Comparison of ENCODE assay signal across 1 cellular context in genomic region chr2:217904614-217904965, GRCh38.
TF ChIP-seq lines count a peak whose summit lies in the region.

No MANE protein-coding gene starts in this region.

TF ChIP-seq in HepG2, 621 proteins besides CTCF, POLR2A, EP300 and RAD21 (continued from another document and continues in another):
- TF ChIP-seq KDM3A (CRISPR knock-in tag; IDR thresholded peaks at IDR 0.05; ENCODE audit: low read depth) = no peak
- TF ChIP-seq ZNF891 (CRISPR knock-in tag; IDR thresholded peaks at IDR 0.05) = peak; percentile 19; the same call in 1 of the 2 replicates
- no peak for TF ChIP-seq CEBPB (IDR thresholded peaks at IDR 0.05; ENCODE audit: borderline replicate concordance, low read depth, low read length)
- TF ChIP-seq ZNF501 (CRISPR knock-in tag; IDR thresholded peaks at IDR 0.05) = peak; percentile 57; the same call in 1 of the 2 replicates
- TF ChIP-seq ZNF441 (CRISPR knock-in tag; IDR thresholded peaks at IDR 0.05; ENCODE audit: borderline replicate concordance) = 0 out of 2 replicates have a peak, but pooled peaks have one; percentile 4
- no peak for TF ChIP-seq HNRNPUL1 (IDR thresholded peaks at IDR 0.05; ENCODE audit: low read depth, low read length)
- TF ChIP-seq, protein P1, sequence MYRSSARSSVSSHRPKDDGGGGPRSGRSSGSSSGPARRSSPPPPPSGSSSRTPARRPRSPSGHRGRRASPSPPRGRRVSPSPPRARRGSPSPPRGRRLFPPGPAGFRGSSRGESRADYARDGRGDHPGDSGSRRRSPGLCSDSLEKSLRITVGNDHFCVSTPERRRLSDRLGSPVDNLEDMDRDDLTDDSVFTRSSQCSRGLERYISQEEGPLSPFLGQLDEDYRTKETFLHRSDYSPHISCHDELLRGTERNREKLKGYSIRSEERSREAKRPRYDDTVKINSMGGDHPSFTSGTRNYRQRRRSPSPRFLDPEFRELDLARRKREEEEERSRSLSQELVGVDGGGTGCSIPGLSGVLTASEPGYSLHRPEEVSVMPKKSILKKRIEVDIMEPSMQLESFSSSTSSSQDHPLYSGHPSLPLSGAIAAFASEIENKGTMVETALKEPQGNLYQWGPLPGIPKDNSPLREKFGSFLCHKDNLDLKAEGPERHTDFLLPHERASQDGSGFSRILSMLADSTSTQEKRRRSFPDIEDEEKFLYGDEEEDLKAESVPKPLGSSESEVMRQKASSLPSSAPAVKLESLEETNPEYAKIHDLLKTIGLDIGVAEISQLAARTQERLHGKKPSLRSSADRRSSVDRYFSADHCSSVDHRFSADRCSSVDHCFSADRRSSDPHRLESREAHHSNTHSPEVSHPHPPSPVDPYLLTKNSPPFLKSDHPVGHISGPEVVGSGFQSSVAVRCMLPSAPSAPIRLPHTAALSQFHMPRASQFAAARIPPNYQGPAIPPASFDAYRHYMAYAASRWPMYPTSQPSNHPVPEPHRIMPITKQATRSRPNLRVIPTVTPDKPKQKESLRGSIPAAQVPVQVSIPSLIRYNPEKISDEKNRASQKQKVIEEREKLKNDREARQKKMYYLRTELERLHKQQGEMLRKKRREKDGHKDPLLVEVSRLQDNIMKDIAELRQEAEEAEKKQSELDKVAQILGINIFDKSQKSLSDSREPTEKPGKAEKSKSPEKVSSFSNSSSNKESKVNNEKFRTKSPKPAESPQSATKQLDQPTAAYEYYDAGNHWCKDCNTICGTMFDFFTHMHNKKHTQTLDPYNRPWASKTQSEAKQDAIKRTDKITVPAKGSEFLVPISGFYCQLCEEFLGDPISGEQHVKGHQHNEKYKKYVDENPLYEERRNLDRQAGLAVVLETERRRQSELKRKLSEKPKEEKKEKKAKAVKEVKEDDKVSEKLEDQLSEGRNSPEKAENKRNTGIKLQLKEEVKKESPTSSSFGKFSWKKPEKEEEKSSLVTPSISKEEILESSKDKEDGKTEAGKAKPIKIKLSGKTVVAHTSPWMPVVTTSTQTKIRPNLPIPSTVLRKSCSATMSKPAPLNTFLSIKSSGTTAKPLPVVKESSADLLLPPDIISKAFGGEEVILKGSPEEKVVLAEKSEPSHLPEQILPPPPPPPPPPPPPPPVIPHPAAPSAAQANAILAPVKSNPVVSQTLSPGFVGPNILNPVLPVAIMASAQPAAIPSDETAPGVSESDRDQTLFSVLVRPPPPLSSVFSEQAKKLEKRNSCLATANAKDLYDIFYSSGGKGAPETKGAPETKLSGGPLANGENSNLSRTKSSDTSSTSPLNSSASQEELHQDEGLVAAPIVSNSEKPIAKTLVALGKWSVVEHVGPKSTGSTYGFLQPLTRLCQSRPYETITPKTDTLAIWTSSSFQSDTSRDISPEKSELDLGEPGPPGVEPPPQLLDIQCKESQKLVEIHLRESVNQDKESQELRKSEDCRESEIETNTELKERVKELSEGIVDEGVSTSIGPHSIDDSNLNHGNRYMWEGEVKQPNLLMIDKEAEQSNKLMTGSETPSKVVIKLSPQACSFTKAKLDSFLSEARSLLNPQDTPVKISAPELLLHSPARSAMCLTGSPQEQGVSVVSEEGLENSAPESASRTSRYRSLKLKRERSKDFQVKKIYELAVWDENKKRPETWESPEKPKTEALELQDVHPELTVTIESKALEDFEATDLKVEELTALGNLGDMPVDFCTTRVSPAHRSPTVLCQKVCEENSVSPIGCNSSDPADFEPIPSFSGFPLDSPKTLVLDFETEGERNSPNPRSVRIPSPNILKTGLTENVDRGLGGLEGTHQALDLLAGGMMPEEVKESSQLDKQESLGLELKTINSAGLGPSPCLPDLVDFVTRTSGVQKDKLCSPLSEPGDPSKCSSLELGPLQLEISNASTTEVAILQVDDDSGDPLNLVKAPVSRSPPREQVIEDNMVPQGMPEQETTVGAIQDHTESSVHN (CRISPR knock-in tag; IDR thresholded peaks at IDR 0.05) = no peak
- TF ChIP-seq ZNF432 (CRISPR knock-in tag; IDR thresholded peaks at IDR 0.05; ENCODE audit: borderline replicate concordance) = no peak
- TF ChIP-seq HHEX (CRISPR knock-in tag; IDR thresholded peaks at IDR 0.05) = no peak
- no peak for TF ChIP-seq ZNF766 (CRISPR knock-in tag; IDR thresholded peaks at IDR 0.05; ENCODE audit: borderline replicate concordance)
- 0 out of 2 replicates have a peak, but pooled peaks have one; percentile 26 for TF ChIP-seq ZNF546 (CRISPR knock-in tag; conservative IDR thresholded peaks at IDR 0.05)
- TF ChIP-seq ZNF792 (CRISPR knock-in tag; IDR thresholded peaks at IDR 0.05) = no peak
- TF ChIP-seq ZNF775 (CRISPR knock-in tag; IDR thresholded peaks at IDR 0.05; ENCODE audit: borderline replicate concordance) = no peak
- TF ChIP-seq ZNF569 (CRISPR knock-in tag; IDR thresholded peaks at IDR 0.05; ENCODE audit: borderline replicate concordance) = no peak
- TF ChIP-seq NRL (CRISPR knock-in tag; IDR thresholded peaks at IDR 0.05; ENCODE audit: borderline replicate concordance) = no peak
- TF ChIP-seq, protein P2, sequence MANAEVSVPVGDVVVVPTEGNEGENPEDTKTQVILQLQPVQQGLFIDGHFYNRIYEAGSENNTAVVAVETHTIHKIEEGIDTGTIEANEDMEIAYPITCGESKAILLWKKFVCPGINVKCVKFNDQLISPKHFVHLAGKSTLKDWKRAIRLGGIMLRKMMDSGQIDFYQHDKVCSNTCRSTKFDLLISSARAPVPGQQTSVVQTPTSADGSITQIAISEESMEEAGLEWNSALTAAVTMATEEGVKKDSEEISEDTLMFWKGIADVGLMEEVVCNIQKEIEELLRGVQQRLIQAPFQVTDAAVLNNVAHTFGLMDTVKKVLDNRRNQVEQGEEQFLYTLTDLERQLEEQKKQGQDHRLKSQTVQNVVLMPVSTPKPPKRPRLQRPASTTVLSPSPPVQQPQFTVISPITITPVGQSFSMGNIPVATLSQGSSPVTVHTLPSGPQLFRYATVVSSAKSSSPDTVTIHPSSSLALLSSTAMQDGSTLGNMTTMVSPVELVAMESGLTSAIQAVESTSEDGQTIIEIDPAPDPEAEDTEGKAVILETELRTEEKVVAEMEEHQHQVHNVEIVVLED (CRISPR knock-in tag; IDR thresholded peaks at IDR 0.05; ENCODE audit: borderline replicate concordance) = 0 out of 2 replicates have a peak, but pooled peaks have one; percentile 3
- TF ChIP-seq, protein P3, sequence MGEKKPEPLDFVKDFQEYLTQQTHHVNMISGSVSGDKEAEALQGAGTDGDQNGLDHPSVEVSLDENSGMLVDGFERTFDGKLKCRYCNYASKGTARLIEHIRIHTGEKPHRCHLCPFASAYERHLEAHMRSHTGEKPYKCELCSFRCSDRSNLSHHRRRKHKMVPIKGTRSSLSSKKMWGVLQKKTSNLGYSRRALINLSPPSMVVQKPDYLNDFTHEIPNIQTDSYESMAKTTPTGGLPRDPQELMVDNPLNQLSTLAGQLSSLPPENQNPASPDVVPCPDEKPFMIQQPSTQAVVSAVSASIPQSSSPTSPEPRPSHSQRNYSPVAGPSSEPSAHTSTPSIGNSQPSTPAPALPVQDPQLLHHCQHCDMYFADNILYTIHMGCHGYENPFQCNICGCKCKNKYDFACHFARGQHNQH (CRISPR knock-in tag; IDR thresholded peaks at IDR 0.05) = no peak
- TF ChIP-seq, protein P4, sequence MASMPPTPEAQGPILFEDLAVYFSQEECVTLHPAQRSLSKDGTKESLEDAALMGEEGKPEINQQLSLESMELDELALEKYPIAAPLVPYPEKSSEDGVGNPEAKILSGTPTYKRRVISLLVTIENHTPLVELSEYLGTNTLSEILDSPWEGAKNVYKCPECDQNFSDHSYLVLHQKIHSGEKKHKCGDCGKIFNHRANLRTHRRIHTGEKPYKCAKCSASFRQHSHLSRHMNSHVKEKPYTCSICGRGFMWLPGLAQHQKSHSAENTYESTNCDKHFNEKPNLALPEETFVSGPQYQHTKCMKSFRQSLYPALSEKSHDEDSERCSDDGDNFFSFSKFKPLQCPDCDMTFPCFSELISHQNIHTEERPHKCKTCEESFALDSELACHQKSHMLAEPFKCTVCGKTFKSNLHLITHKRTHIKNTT (CRISPR knock-in tag; IDR thresholded peaks at IDR 0.05) = no peak
- no peak for TF ChIP-seq ZNF784 (CRISPR knock-in tag; IDR thresholded peaks at IDR 0.05; ENCODE audit: borderline replicate concordance)
- no peak for TF ChIP-seq TFDP1 (CRISPR knock-in tag; IDR thresholded peaks at IDR 0.05; ENCODE audit: borderline replicate concordance)
- TF ChIP-seq ZNF605 (CRISPR knock-in tag; IDR thresholded peaks at IDR 0.05) = no peak
- no peak for TF ChIP-seq RBFOX2 (IDR thresholded peaks at IDR 0.05; ENCODE audit: low read depth, low read length)
- no peak for TF ChIP-seq TRIM22 (IDR thresholded peaks at IDR 0.05)
- TF ChIP-seq MLLT10 (CRISPR knock-in tag; IDR thresholded peaks at IDR 0.05) = no peak
- TF ChIP-seq, protein P5, sequence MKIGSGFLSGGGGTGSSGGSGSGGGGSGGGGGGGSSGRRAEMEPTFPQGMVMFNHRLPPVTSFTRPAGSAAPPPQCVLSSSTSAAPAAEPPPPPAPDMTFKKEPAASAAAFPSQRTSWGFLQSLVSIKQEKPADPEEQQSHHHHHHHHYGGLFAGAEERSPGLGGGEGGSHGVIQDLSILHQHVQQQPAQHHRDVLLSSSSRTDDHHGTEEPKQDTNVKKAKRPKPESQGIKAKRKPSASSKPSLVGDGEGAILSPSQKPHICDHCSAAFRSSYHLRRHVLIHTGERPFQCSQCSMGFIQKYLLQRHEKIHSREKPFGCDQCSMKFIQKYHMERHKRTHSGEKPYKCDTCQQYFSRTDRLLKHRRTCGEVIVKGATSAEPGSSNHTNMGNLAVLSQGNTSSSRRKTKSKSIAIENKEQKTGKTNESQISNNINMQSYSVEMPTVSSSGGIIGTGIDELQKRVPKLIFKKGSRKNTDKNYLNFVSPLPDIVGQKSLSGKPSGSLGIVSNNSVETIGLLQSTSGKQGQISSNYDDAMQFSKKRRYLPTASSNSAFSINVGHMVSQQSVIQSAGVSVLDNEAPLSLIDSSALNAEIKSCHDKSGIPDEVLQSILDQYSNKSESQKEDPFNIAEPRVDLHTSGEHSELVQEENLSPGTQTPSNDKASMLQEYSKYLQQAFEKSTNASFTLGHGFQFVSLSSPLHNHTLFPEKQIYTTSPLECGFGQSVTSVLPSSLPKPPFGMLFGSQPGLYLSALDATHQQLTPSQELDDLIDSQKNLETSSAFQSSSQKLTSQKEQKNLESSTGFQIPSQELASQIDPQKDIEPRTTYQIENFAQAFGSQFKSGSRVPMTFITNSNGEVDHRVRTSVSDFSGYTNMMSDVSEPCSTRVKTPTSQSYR (CRISPR knock-in tag; IDR thresholded peaks at IDR 0.05; ENCODE audit: borderline replicate concordance) = no peak
- TF ChIP-seq ZNF556 (CRISPR knock-in tag; IDR thresholded peaks at IDR 0.05; ENCODE audit: borderline replicate concordance) = no peak
- no peak for TF ChIP-seq THAP8 (CRISPR knock-in tag; IDR thresholded peaks at IDR 0.05; ENCODE audit: borderline replicate concordance)
- no peak for TF ChIP-seq CREM (IDR thresholded peaks at IDR 0.05)
- no peak for TF ChIP-seq CREM (CRISPR knock-in tag; IDR thresholded peaks at IDR 0.05)
- 0 out of 2 replicates have a peak, but pooled peaks have one; percentile 60 for TF ChIP-seq MZF1 (CRISPR knock-in tag; IDR thresholded peaks at IDR 0.05; ENCODE audit: borderline replicate concordance)
- no peak for TF ChIP-seq ZNF615 (CRISPR knock-in tag; IDR thresholded peaks at IDR 0.05; ENCODE audit: borderline replicate concordance)
- TF ChIP-seq PBX3 (CRISPR knock-in tag; IDR thresholded peaks at IDR 0.05; ENCODE audit: borderline replicate concordance) = no peak
- TF ChIP-seq ZNF337 (CRISPR knock-in tag; IDR thresholded peaks at IDR 0.05; ENCODE audit: borderline replicate concordance, low read depth) = no peak
- TF ChIP-seq NONO (IDR thresholded peaks at IDR 0.05) = no peak
- TF ChIP-seq NONO (CRISPR knock-in tag; conservative IDR thresholded peaks at IDR 0.05) = no peak
- TF ChIP-seq ZNF75D (CRISPR knock-in tag; IDR thresholded peaks at IDR 0.05; ENCODE audit: borderline replicate concordance) = no peak
- TF ChIP-seq XBP1 (CRISPR knock-in tag; IDR thresholded peaks at IDR 0.05) = no peak
- no peak for TF ChIP-seq SNAI1 (CRISPR knock-in tag; IDR thresholded peaks at IDR 0.05; ENCODE audit: borderline replicate concordance)
